16 cellular contexts compared by ENCODE assay signal in genomic region chr16:77789646-77790370, GRCh38. TPM values are rescaled to one million over a fixed set of nuclear protein-coding genes. Genes with fewer than 3 reads are reported as not detected.
DNase-seq lines count a peak whose midpoint lies in the region; ATAC-seq and TF ChIP-seq lines count a peak whose summit lies in the region.
"Had no signal": no experiment of that assay in that cellular context is flagged by ENCODE, and none has a peak within 500 bp of the region (broad histone marks: within the 10 kb centered on the region; RNA-seq: fewer than 3 reads in every experiment).

No MANE protein-coding gene starts in this region.

- H3K4me3 Mint-ChIP-seq in neural progenitor cell, result peak overlapping the region; percentile 98
- H3K4me3 Mint-ChIP-seq: CD4-positive, alpha-beta T cell; central memory CD8-positive, alpha-beta T cell had no signal

- H3K9me3 Mint-ChIP-seq in neural progenitor cell, result no peaks in the 10 kb centered on the region
- H3K9me3 Mint-ChIP-seq: activated T-helper 2 cell treated with anti-CD3 and anti-CD28 coated beads, Interferon-gamma antibody, Interleukin-2, Interleukin-4, amounts not matched to agents 10 μg/mL and 5 μg/mL and 100 μg/mL, durations not matched to agents 14 hours and 24 hours and 36 hours; CD4-positive, alpha-beta T cell; central memory CD8-positive, alpha-beta T cell; stimulated activated naive CD8-positive, alpha-beta T cell treated with anti-CD3 and anti-CD28 coated beads, Interleukin-15, Interleukin-2, amounts not matched to agents 100 ng/mL and 50 ng/mL, for 24 hours had no signal

- peaks cover 6% of the 10 kb centered on the region for H3F3A ChIP-seq in neural progenitor cell (ENCODE audit: low read depth)

- H3K9ac ChIP-seq in NT2/D1 (ENCODE audit: insufficient read length, low read depth), result peak overlapping the region; percentile 81
- no peak overlapping the region for H3K9ac ChIP-seq in neural progenitor cell

- H3K4me3 ChIP-seq in NT2/D1 (ENCODE audit: insufficient read length, low read depth) (peak overlapping the region; percentile 83), fibroblast of the aortic adventitia (ENCODE audit: low read depth, low read length) (peak overlapping the region; percentile 90), neural progenitor cell (peak overlapping the region; percentile 90)

- no peak overlapping the region for H3K27ac ChIP-seq in neural progenitor cell
- H3K27ac ChIP-seq: SJSA1 had no signal

- no peaks in the 10 kb centered on the region for H3K4me1 ChIP-seq in NT2/D1 (ENCODE audit: insufficient read depth, insufficient read length)
- peaks cover 15% of the 10 kb centered on the region for H3K4me1 ChIP-seq in neural progenitor cell

- TF ChIP-seq CTCF in fibroblast of the aortic adventitia (IDR thresholded peaks at IDR 0.05; ENCODE audit: insufficient read depth, low read length), result no peak
- TF ChIP-seq CTCF in neural progenitor cell (IDR thresholded peaks at IDR 0.05), result no peak

- H3K79me2 ChIP-seq in neural progenitor cell (ENCODE audit: low read depth), result peaks cover 62% of the 10 kb centered on the region

- peaks cover 36% of the 10 kb centered on the region for H3K4me1 Mint-ChIP-seq in neural progenitor cell

- peaks cover 31% of the 10 kb centered on the region for H4K20me1 ChIP-seq in neural progenitor cell (ENCODE audit: low read depth)

- H2AFZ ChIP-seq in neural progenitor cell (replicated peaks), result no peak overlapping the region

- H3K36me3 ChIP-seq in NT2/D1 (ENCODE audit: insufficient read depth, insufficient read length, low read length), result no peaks in the 10 kb centered on the region
- no peaks in the 10 kb centered on the region for H3K36me3 ChIP-seq in neural progenitor cell
- H3K36me3 ChIP-seq: SJSA1 had no signal

- peak overlapping the region; percentile 85 for H3K4me2 ChIP-seq in neural progenitor cell

- H3K36me3 Mint-ChIP-seq in neural progenitor cell, result peaks cover 18% of the 10 kb centered on the region

- H3K27ac Mint-ChIP-seq in neural progenitor cell, result no peak overlapping the region
- H3K27ac Mint-ChIP-seq: activated T-helper 2 cell treated with anti-CD3 and anti-CD28 coated beads, Interferon-gamma antibody, Interleukin-2, Interleukin-4, amounts not matched to agents 10 μg/mL and 5 μg/mL and 100 μg/mL, durations not matched to agents 14 hours and 24 hours and 36 hours; CD4-positive, alpha-beta T cell; stimulated activated naive CD8-positive, alpha-beta T cell treated with anti-CD3 and anti-CD28 coated beads, Interleukin-15, Interleukin-2, amounts not matched to agents 100 ng/mL and 50 ng/mL, for 24 hours had no signal

- H3K9me3 ChIP-seq in NT2/D1 (ENCODE audit: insufficient read depth, low read length) (no peaks in the 10 kb centered on the region), neural progenitor cell (ENCODE audit: low read depth) (no peaks in the 10 kb centered on the region)
- H3K9me3 ChIP-seq: SJSA1 had no signal

- ATAC-seq in HG02678 (IDR thresholded peaks at IDR 0.05; ENCODE audit: unreplicated experiment) (no peak), HG03520 (IDR thresholded peaks at IDR 0.05; ENCODE audit: unreplicated experiment) (no peak)
- ATAC-seq: activated CD4-positive, CD25-positive, alpha-beta regulatory T cell treated with anti-CD3 and anti-CD28 coated beads, Interleukin-2, amount 50 U/mL, for 24 hours had no signal

- H3K27me3 ChIP-seq in NT2/D1 (ENCODE audit: insufficient read depth, insufficient read length) (peaks cover 38% of the 10 kb centered on the region), neural progenitor cell (peaks cover 32% of the 10 kb centered on the region)

- peaks cover 7% of the 10 kb centered on the region for H3K27me3 Mint-ChIP-seq in neural progenitor cell (ENCODE audit: insufficient read depth, low read depth)

- peak; percentile 10 for DNase-seq in Daoy (ENCODE audit: low read depth)
- no peak for DNase-seq in NT2/D1 (ENCODE audit: low read depth, low spot score)
- DNase-seq in fibroblast of the aortic adventitia (ENCODE audit: low read depth), result peak; percentile 27
- peak; percentile 51 for DNase-seq in neural progenitor cell (ENCODE audit: low spot score)
- DNase-seq in activated CD8-positive, alpha-beta memory T cell treated with anti-CD3 and anti-CD28 coated beads for 24 hours, result no peak
- no peak for DNase-seq in NCI-H2227 (lab: John Stamatoyannopoulos, UW; ENCODE audit: unreplicated experiment)
- DNase-seq: CD4-positive, alpha-beta T cell; NCI-H1105; NCI-H774 had no signal

RNA-seq across cellular contexts. Expression of gene VAT1L, which starts 1.4 kb away (rescaled TPM):
- 1.5 and 1.7 TPM in 2 replicates for total RNA-seq in Daoy (2014; rRNA removed; shearing (Covaris generic))
- total RNA-seq in fibroblast of the aortic adventitia (ENCODE audit: low replicate concordance) (4.6 and 12.2 TPM in 2 replicates), neural progenitor cell (ENCODE audit: low replicate concordance) (43.2 and 43.8 TPM in 2 replicates)
- total RNA-seq: activated T-helper 2 cell treated with anti-CD3 and anti-CD28 coated beads, Interferon-gamma antibody, Interleukin-2, Interleukin-4, amounts not matched to agents 10 μg/mL and 5 μg/mL and 100 μg/mL, durations not matched to agents 14 hours and 24 hours and 36 hours; CD4-positive, alpha-beta T cell had no signal

Comparison
In these comparisons a context has a peak if more than half of its experiments do, and no peak if none do; other contexts are left out.
1. DNase-seq: peak in Daoy (single experiment), fibroblast of the aortic adventitia (single experiment) and neural progenitor cell (single experiment); none in NT2/D1 (single experiment), activated CD8-positive, alpha-beta memory T cell treated with anti-CD3 and anti-CD28 coated beads for 24 hours (single experiment) and NCI-H2227 (single experiment).
2. Peak in every context shown above with its lines, with median percentiles within 50 percentile points of each other: H3K4me3 ChIP-seq.